38 cellular contexts compared by ENCODE assay signal in genomic region chr2:117432746-117433145, GRCh38.
"Had no signal": no experiment of that assay in that cellular context is flagged by ENCODE, and none has a peak within 500 bp of the region (broad histone marks: within the 10 kb centered on the region; RNA-seq: fewer than 3 reads in every experiment).

No MANE protein-coding gene starts in this region.

- H3K27me3 Mint-ChIP-seq: activated naive CD4-positive, alpha-beta T cell treated with anti-CD3 and anti-CD28 coated beads, Interleukin-2, amount 10 ng/mL, durations not matched to agents 7 days and 5 days; activated naive CD8-positive, alpha-beta T cell; activated naive CD8-positive, alpha-beta T cell treated with anti-CD3 and anti-CD28 coated beads for 36 hours; activated naive CD8-positive, alpha-beta T cell treated with anti-CD3 and anti-CD28 coated beads, Interleukin-2, amount 10 ng/mL, durations not matched to agents 7 days and 5 days; activated naive CD8-positive, alpha-beta T cell treated with anti-CD3 and anti-CD28 coated beads, Interleukin-2, amount 50 U/mL, for 24 hours; activated T-cell treated with anti-CD3 and anti-CD28 coated beads, Interleukin-2, amount 50 U/mL, for 24 hours; activated T-helper 17 cell treated with anti-CD3 and anti-CD28 coated beads, Interleukin-2, amount 50 U/mL, for 72 hours; central memory CD8-positive, alpha-beta T cell had no signal

- H3K27me3 ChIP-seq: adrenal gland, ascending aorta, body of pancreas, brain microvascular endothelial cell, breast epithelium, cardiac muscle cell had no signal

- H3K9me3 ChIP-seq: adrenal gland, ascending aorta, body of pancreas, breast epithelium had no signal

- H3K9me3 Mint-ChIP-seq: activated naive CD4-positive, alpha-beta T cell treated with anti-CD3 and anti-CD28 coated beads for 36 hours; activated naive CD4-positive, alpha-beta T cell treated with anti-CD3 and anti-CD28 coated beads, Interleukin-2, amount 50 U/mL, for 24 hours; activated naive CD8-positive, alpha-beta T cell treated with anti-CD3 and anti-CD28 coated beads for 36 hours; activated T-helper 1 cell treated with anti-CD3 and anti-CD28 coated beads, Interleukin-12 subunit alpha, Interleukin-12 subunit beta, Interleukin-2, Interleukin-4 antibody, amounts not matched to agents 30 ng/mL and 10 ng/mL and 1 ng/mL, durations not matched to agents 14 hours and 24 hours and 36 hours; brain had no signal

- H3K4me1 ChIP-seq: adrenal gland, ascending aorta, body of pancreas, breast epithelium had no signal

- H3K4me3 ChIP-seq: adrenal gland, ascending aorta, body of pancreas, breast epithelium, cardiac muscle cell had no signal

- H3K36me3 Mint-ChIP-seq: activated naive CD4-positive, alpha-beta T cell treated with anti-CD3 and anti-CD28 coated beads, Interleukin-2, amount 10 ng/mL, durations not matched to agents 7 days and 5 days; activated naive CD4-positive, alpha-beta T cell treated with anti-CD3 and anti-CD28 coated beads, Interleukin-2, amount 50 U/mL, for 24 hours; activated naive CD4-positive, alpha-beta T cell treated with anti-CD3 and anti-CD28 coated beads, Interleukin-2, amount 50 U/mL, for 72 hours; activated naive CD8-positive, alpha-beta T cell; activated naive CD8-positive, alpha-beta T cell treated with anti-CD3 and anti-CD28 coated beads for 36 hours; activated naive CD8-positive, alpha-beta T cell treated with anti-CD3 and anti-CD28 coated beads, Interleukin-2, amount 10 ng/mL, durations not matched to agents 7 days and 5 days; brain had no signal

- H3K36me3 ChIP-seq: adrenal gland, ascending aorta, brain microvascular endothelial cell, breast epithelium, cardiac muscle cell had no signal

- H3K4me3 Mint-ChIP-seq: activated naive CD4-positive, alpha-beta T cell treated with anti-CD3 and anti-CD28 coated beads for 36 hours; activated naive CD4-positive, alpha-beta T cell treated with anti-CD3 and anti-CD28 coated beads, Interleukin-2, amount 10 ng/mL, durations not matched to agents 7 days and 5 days; activated naive CD4-positive, alpha-beta T cell treated with anti-CD3 and anti-CD28 coated beads, Interleukin-2, amount 50 U/mL, for 24 hours; activated naive CD8-positive, alpha-beta T cell; activated naive CD8-positive, alpha-beta T cell treated with anti-CD3 and anti-CD28 coated beads for 36 hours; activated naive CD8-positive, alpha-beta T cell treated with anti-CD3 and anti-CD28 coated beads, Interleukin-2, amount 10 ng/mL, durations not matched to agents 7 days and 5 days; activated naive CD8-positive, alpha-beta T cell treated with anti-CD3 and anti-CD28 coated beads, Interleukin-2, amount 50 U/mL, for 24 hours; activated T-cell treated with anti-CD3 and anti-CD28 coated beads, Interleukin-2, amount 50 U/mL, for 24 hours; activated T-cell treated with anti-CD3 and anti-CD28 coated beads, Interleukin-2, amount 50 U/mL, for 4 hours; activated T-cell treated with anti-CD3 and anti-CD28 coated beads, Interleukin-2, amount 50 U/mL, for 72 hours; activated T-helper 1 cell treated with anti-CD3 and anti-CD28 coated beads, Interleukin-12 subunit alpha, Interleukin-12 subunit beta, Interleukin-2, Interleukin-4 antibody, amounts not matched to agents 30 ng/mL and 10 ng/mL and 1 ng/mL, durations not matched to agents 14 hours and 24 hours and 36 hours; activated T-helper 17 cell treated with anti-CD3 and anti-CD28 coated beads, Interleukin-2, amount 50 U/mL, for 72 hours; brain; central memory CD8-positive, alpha-beta T cell had no signal

- DNase-seq: activated effector memory CD4-positive, alpha-beta T cell treated with anti-CD3 and anti-CD28 coated beads, Interleukin-2, amount 50 U/mL, for 16 hours; activated effector memory CD4-positive, alpha-beta T cell treated with Interleukin-2 at 50 U/mL for 16 hours; activated gamma-delta T cell; activated gamma-delta T cell treated with Interleukin-2 at 50 U/mL for 16 hours; activated naive CD4-positive, alpha-beta T cell; activated naive CD4-positive, alpha-beta T cell treated with anti-CD3 and anti-CD28 coated beads for 36 hours; activated naive CD4-positive, alpha-beta T cell treated with anti-CD3 and anti-CD28 coated beads, Interleukin-2, amount 10 ng/mL, durations not matched to agents 7 days and 5 days; activated naive CD4-positive, alpha-beta T cell treated with anti-CD3 and anti-CD28 coated beads, Interleukin-2, amount 50 U/mL, for 16 hours; activated naive CD4-positive, alpha-beta T cell treated with Interleukin-2 at 50 U/mL for 16 hours; activated naive CD8-positive, alpha-beta T cell treated with anti-CD3 and anti-CD28 coated beads for 36 hours; activated naive CD8-positive, alpha-beta T cell treated with anti-CD3 and anti-CD28 coated beads, Interleukin-2, amount 10 ng/mL, durations not matched to agents 7 days and 5 days; activated naive CD8-positive, alpha-beta T cell treated with anti-CD3 and anti-CD28 coated beads, Interleukin-2, amount 50 U/mL, for 24 hours; activated T-cell treated with anti-CD3 and anti-CD28 coated beads, Interleukin-2, amount 50 U/mL, for 1 hour; activated T-cell treated with anti-CD3 and anti-CD28 coated beads, Interleukin-2, amount 50 U/mL, for 24 hours; activated T-cell treated with anti-CD3 and anti-CD28 coated beads, Interleukin-2, amount 50 U/mL, for 4 hours; activated T-cell treated with anti-CD3 and anti-CD28 coated beads, Interleukin-2, amount 50 U/mL, for 48 hours; activated T-cell treated with anti-CD3 and anti-CD28 coated beads, Interleukin-2, amount 50 U/mL, for 72 hours; adrenal gland; amniotic stem cell; amygdala; anterior cingulate cortex; aorta; body of pancreas; brain microvascular endothelial cell; caudate nucleus; central memory CD4-positive, alpha-beta T cell; cerebellar nuclear complex had no signal

- H3K4me1 Mint-ChIP-seq: activated naive CD4-positive, alpha-beta T cell treated with anti-CD3 and anti-CD28 coated beads, Interleukin-2, amount 10 ng/mL, durations not matched to agents 7 days and 5 days; activated naive CD4-positive, alpha-beta T cell treated with anti-CD3 and anti-CD28 coated beads, Interleukin-2, amount 50 U/mL, for 24 hours; activated naive CD8-positive, alpha-beta T cell treated with anti-CD3 and anti-CD28 coated beads for 36 hours; activated naive CD8-positive, alpha-beta T cell treated with anti-CD3 and anti-CD28 coated beads, Interleukin-2, amount 10 ng/mL, durations not matched to agents 7 days and 5 days; activated naive CD8-positive, alpha-beta T cell treated with anti-CD3 and anti-CD28 coated beads, Interleukin-2, amount 50 U/mL, for 24 hours; activated T-helper 17 cell treated with anti-CD3 and anti-CD28 coated beads, Interleukin-2, amount 50 U/mL, for 72 hours; brain; central memory CD8-positive, alpha-beta T cell had no signal

- H3K27ac ChIP-seq: adrenal gland, ascending aorta, body of pancreas, brain microvascular endothelial cell, breast epithelium, cardiac muscle cell had no signal

- H3K27ac Mint-ChIP-seq: activated naive CD4-positive, alpha-beta T cell treated with anti-CD3 and anti-CD28 coated beads for 36 hours; activated naive CD4-positive, alpha-beta T cell treated with anti-CD3 and anti-CD28 coated beads, Interleukin-2, amount 10 ng/mL, durations not matched to agents 7 days and 5 days; activated naive CD4-positive, alpha-beta T cell treated with anti-CD3 and anti-CD28 coated beads, Interleukin-2, amount 50 U/mL, for 24 hours; activated naive CD4-positive, alpha-beta T cell treated with anti-CD3 and anti-CD28 coated beads, Interleukin-2, amount 50 U/mL, for 72 hours; activated naive CD8-positive, alpha-beta T cell; activated naive CD8-positive, alpha-beta T cell treated with anti-CD3 and anti-CD28 coated beads for 36 hours; activated naive CD8-positive, alpha-beta T cell treated with anti-CD3 and anti-CD28 coated beads, Interleukin-2, amount 10 ng/mL, durations not matched to agents 7 days and 5 days; activated naive CD8-positive, alpha-beta T cell treated with anti-CD3 and anti-CD28 coated beads, Interleukin-2, amount 50 U/mL, for 24 hours; activated T-cell treated with anti-CD3 and anti-CD28 coated beads, Interleukin-2, amount 50 U/mL, for 24 hours; activated T-cell treated with anti-CD3 and anti-CD28 coated beads, Interleukin-2, amount 50 U/mL, for 72 hours; activated T-helper 1 cell treated with anti-CD3 and anti-CD28 coated beads, Interleukin-12 subunit alpha, Interleukin-12 subunit beta, Interleukin-2, Interleukin-4 antibody, amounts not matched to agents 30 ng/mL and 10 ng/mL and 1 ng/mL, durations not matched to agents 14 hours and 24 hours and 36 hours; activated T-helper 17 cell treated with anti-CD3 and anti-CD28 coated beads, Interleukin-2, amount 50 U/mL, for 72 hours; activated T-helper 2 cell treated with anti-CD3 and anti-CD28 coated beads, Interferon-gamma antibody, Interleukin-2, Interleukin-4, amounts not matched to agents 10 μg/mL and 5 μg/mL and 100 μg/mL, durations not matched to agents 14 hours and 24 hours and 36 hours; brain had no signal

- ATAC-seq: activated naive CD4-positive, alpha-beta T cell treated with anti-CD3 and anti-CD28 coated beads, Interleukin-2, amount 50 U/mL, for 72 hours; activated naive CD8-positive, alpha-beta T cell treated with anti-CD3 and anti-CD28 coated beads, Interleukin-2, amount 50 U/mL, for 24 hours; activated T-cell treated with anti-CD3 and anti-CD28 coated beads, Interleukin-2, amount 50 U/mL, for 4 hours; activated T-cell treated with anti-CD3 and anti-CD28 coated beads, Interleukin-2, amount 50 U/mL, for 72 hours; activated T-helper 17 cell treated with anti-CD3 and anti-CD28 coated beads, Interleukin-2, amount 50 U/mL, for 72 hours; body of pancreas had no signal
